ENCODE assay signal across 13 cellular contexts in the genomic region with DNA sequence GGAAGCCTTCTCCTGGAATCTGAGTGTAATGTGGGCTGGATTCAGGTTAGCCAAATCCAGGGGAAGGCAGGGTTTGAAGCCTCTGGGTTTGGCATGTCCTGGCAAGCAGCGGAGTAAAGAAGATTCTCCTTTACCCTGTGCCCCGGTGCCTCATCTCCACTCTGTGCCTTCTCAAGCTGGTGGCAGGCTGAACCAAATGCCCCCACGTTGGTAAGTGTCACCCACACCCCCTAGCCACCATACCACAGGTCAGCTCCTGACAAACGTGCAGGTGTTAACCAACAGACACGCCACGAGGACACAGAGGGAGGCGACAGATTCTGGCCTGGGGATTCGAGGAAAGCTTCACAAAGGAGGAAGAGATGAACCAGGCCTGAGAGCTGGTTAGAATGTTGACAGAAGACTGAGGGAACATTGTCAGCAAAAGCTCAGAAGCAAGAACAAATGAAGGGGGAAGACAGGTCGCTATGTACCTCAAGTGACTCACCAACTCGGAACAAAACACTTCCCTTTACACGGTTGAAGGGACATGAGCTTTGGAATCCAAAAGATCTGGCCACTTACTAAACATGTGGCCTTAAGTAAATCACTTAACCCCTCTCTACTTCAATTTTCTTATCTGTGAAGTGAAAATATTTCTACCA.
DNase-seq lines count a peak whose midpoint lies in the region; ATAC-seq and TF ChIP-seq lines count a peak whose summit lies in the region.
"Had no signal": no experiment of that assay in that cellular context is flagged by ENCODE, and none has a peak within 500 bp of the region (broad histone marks: within the 10 kb centered on the region; RNA-seq: fewer than 3 reads in every experiment).

No MANE protein-coding gene starts in this region.

- ATAC-seq in GM18520 (IDR thresholded peaks at IDR 0.05; ENCODE audit: unreplicated experiment), result no peak

- H3F3A ChIP-seq in GM23248 (ENCODE audit: insufficient read depth), result peaks cover 28% of the 10 kb centered on the region

- no peaks in the 10 kb centered on the region for H3K79me2 ChIP-seq in ACC112 (ENCODE audit: control insufficient read depth, insufficient read depth, low read length, unreplicated experiment)
- H3K79me2 ChIP-seq in GM23248 (ENCODE audit: insufficient read depth), result no peaks in the 10 kb centered on the region

- peak overlapping the region; percentile 82 for H3K27ac Mint-ChIP-seq in nephron progenitor cell
- H3K27ac Mint-ChIP-seq: brain had no signal

- no peaks in the 10 kb centered on the region for H3K9me2 ChIP-seq in GM23248 (ENCODE audit: insufficient read depth)

- H3K4me2 ChIP-seq in GM23248 (ENCODE audit: unreplicated experiment), result peak overlapping the region; percentile 29

- WGBS in GM23248 (ENCODE audit: low coverage in 1 of 2, low lambda C conversion rate in 2 of 2, missing lambda C conversion rate in 2 of 2), 2 experiments, result 81 to 85% methylated on average over 11 of the region's 11 CpGs

- no peak overlapping the region for H2AFZ ChIP-seq in ACC112 (ENCODE audit: low read length, unreplicated experiment)
- peak overlapping the region; percentile 66 for H2AFZ ChIP-seq in GM23248

- no peak overlapping the region for H3K4me3 Mint-ChIP-seq in nephron progenitor cell
- H3K4me3 Mint-ChIP-seq: brain had no signal

- no peaks in the 10 kb centered on the region for H3K36me3 Mint-ChIP-seq in nephron progenitor cell (ENCODE audit: low read depth)
- H3K36me3 Mint-ChIP-seq: brain had no signal

- in situ Hi-C loops in GM23248 (cut with MboI), result no loop called here

- H3K27ac ChIP-seq in ACC112 (ENCODE audit: low read depth, low read length) (peak overlapping the region; percentile 32; the same call in 1 of the 2 replicates), GM23248 (peak overlapping the region; percentile 76), coronary artery (peak overlapping the region; percentile 53 to 88)

- H3K27me3 ChIP-seq in ACC112 (ENCODE audit: insufficient read depth, low read length) (no peaks in the 10 kb centered on the region), GM23248 (replicated peaks; ENCODE audit: insufficient read depth) (no peaks in the 10 kb centered on the region)
- H3K27me3 ChIP-seq: Peyer's patch, stomach had no signal

- no peaks in the 10 kb centered on the region for H3K9me3 ChIP-seq in GM23248 (ENCODE audit: low read depth)
- H3K9me3 ChIP-seq: Peyer's patch, stomach had no signal

- H3K4me3 ChIP-seq in ACC112 (ENCODE audit: low read depth, low read length) (no peak overlapping the region), GM23248 (no peak overlapping the region), coronary artery (no peak overlapping the region)
- H3K4me3 ChIP-seq: Peyer's patch, stomach had no signal

- no peaks in the 10 kb centered on the region for H4K20me1 ChIP-seq in GM23248 (ENCODE audit: insufficient read depth)

- H3K4me1 Mint-ChIP-seq in nephron progenitor cell, result peaks cover 19% of the 10 kb centered on the region
- H3K4me1 Mint-ChIP-seq: brain had no signal

- H3K9ac ChIP-seq in GM23248, result peak overlapping the region; percentile 25

- H3K9me3 Mint-ChIP-seq in nephron progenitor cell, result no peaks in the 10 kb centered on the region

- H3K4me1 ChIP-seq in ACC112 (ENCODE audit: control insufficient read depth, insufficient read depth, low read length, unreplicated experiment) (peaks cover 13% of the 10 kb centered on the region), GM23248 (ENCODE audit: insufficient read depth) (peaks cover 50% of the 10 kb centered on the region)

- no peaks in the 10 kb centered on the region for H3K36me3 ChIP-seq in ACC112 (ENCODE audit: insufficient read depth, low read length)
- no peaks in the 10 kb centered on the region for H3K36me3 ChIP-seq in GM23248 (ENCODE audit: low read depth)
- H3K36me3 ChIP-seq: Peyer's patch, stomach had no signal

- TF ChIP-seq CTCF in coronary artery (IDR thresholded peaks at IDR 0.05) (no peak), nephron progenitor cell (IDR thresholded peaks at IDR 0.05) (no peak)

- H3K27me3 Mint-ChIP-seq in nephron progenitor cell (ENCODE audit: low read depth, poor library complexity), result peaks cover 16% of the 10 kb centered on the region

- no peak for DNase-seq in GM23248
- DNase-seq in coronary artery (ENCODE audit: low spot score), result peak; percentile 72
- DNase-seq in nephron progenitor cell, result no peak
- DNase-seq in NCI-H1105 (lab: John Stamatoyannopoulos, UW), result no peak
- DNase-seq in NCI-H146 (lab: John Stamatoyannopoulos, UW), result no peak
- no peak for DNase-seq in NOMO-1 treated with DMSO at 0.1 percent for 48 hours (lab: John Stamatoyannopoulos, UW; ENCODE audit: unreplicated experiment)
- DNase-seq: Calu3, NCI-H2029, Peyer's patch, stomach had no signal
